1 cellular context compared by ENCODE assay signal in genomic region chr6:5126214-5126613, GRCh38.
TF ChIP-seq lines count a peak whose summit lies in the region.

No MANE protein-coding gene starts in this region.

TF ChIP-seq in GM23338, 12 proteins besides CTCF, POLR2A, EP300 and RAD21 (continued from another document):
- TF ChIP-seq ZNF462 (CRISPR knock-in tag; IDR thresholded peaks at IDR 0.05) (no peak), REST (IDR thresholded peaks at IDR 0.05; ENCODE audit: unreplicated experiment) (no peak)
